In the genomic region with DNA sequence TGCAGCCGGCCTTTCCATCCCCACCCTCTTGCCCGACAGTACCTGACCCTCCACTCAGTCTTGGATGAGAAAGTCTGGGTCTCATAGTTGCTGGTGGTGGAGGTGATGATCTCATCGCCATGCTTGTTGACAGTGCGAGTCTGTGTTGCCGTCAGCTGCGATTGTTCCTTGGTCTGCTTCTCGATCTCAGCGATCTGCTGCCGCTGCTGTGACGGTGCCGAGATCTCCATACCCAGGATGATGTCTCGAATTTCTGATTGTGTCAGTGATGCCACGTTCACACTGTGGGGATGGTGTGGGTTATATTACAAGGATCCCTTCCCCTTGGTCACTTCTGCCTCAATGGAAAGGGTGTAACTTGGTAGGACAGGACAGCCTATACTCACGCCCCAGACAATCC, we compare ENCODE assay signal across 28 cellular contexts.
"Had no signal": no experiment of that assay in that cellular context is flagged by ENCODE, and none has a peak within 500 bp of the region (broad histone marks: within the 10 kb centered on the region; RNA-seq: fewer than 3 reads in every experiment).

No MANE protein-coding gene starts in this region.

- H3K36me3 ChIP-seq: ovary had no signal

- H3K4me1 Mint-ChIP-seq: WTC11 had no signal

- H3K9me3 ChIP-seq: left ventricle myocardium inferior, ovary, suprapubic skin, tibial artery had no signal

- H3K4me3 Mint-ChIP-seq: activated CD8-positive, alpha-beta memory T cell treated with anti-CD3 and anti-CD28 coated beads, Interleukin-2, amount 10 ng/mL, durations not matched to agents 7 days and 5 days; activated CD8-positive, alpha-beta T cell treated with anti-CD3 and anti-CD28 coated beads, Interleukin-2, amount 10 ng/mL, durations not matched to agents 7 days and 5 days; activated naive CD4-positive, alpha-beta T cell treated with anti-CD3 and anti-CD28 coated beads for 36 hours; activated T-helper 1 cell treated with anti-CD3 and anti-CD28 coated beads, Interleukin-12 subunit alpha, Interleukin-12 subunit beta, Interleukin-2, Interleukin-4 antibody, amounts not matched to agents 30 ng/mL and 10 ng/mL and 1 ng/mL, durations not matched to agents 14 hours and 24 hours and 36 hours; effector memory CD8-positive, alpha-beta T cell; natural killer cell; WTC11 had no signal

- H3K27me3 ChIP-seq: ovary, suprapubic skin, tibial artery had no signal

- DNase-seq: activated CD4-positive, alpha-beta T cell treated with anti-CD3 and anti-CD28 coated beads for 1 hour; activated CD4-positive, alpha-beta T cell treated with anti-CD3 and anti-CD28 coated beads, Interleukin-2, amount 50 U/mL, for 1 hour; activated CD8-positive, alpha-beta memory T cell treated with anti-CD3 and anti-CD28 coated beads, Interleukin-2, amount 10 ng/mL, durations not matched to agents 7 days and 5 days; activated CD8-positive, alpha-beta T cell treated with anti-CD3 and anti-CD28 coated beads, Interleukin-2, amount 10 ng/mL, durations not matched to agents 7 days and 5 days; activated effector memory CD4-positive, alpha-beta T cell treated with anti-CD3 and anti-CD28 coated beads, Interleukin-2, amount 50 U/mL, for 16 hours; activated naive CD4-positive, alpha-beta T cell treated with anti-CD3 and anti-CD28 coated beads for 36 hours; amygdala; caudate nucleus; cortex of kidney; effector memory CD8-positive, alpha-beta T cell; foreskin fibroblast; left ventricle myocardium inferior; mesendoderm; natural killer cell; ovary; retina; stimulated activated CD4-positive, alpha-beta T cell treated with anti-CD3 and anti-CD28 coated beads, Interleukin-15, amount 100 ng/mL, for 24 hours; stimulated activated CD4-positive, alpha-beta T cell treated with anti-CD3 and anti-CD28 coated beads, Interleukin-2, amount 100 ng/mL, for 24 hours; stimulated activated naive CD4-positive, alpha-beta T cell; T-helper 2 cell; tibial artery had no signal

- H3K9me3 Mint-ChIP-seq: activated naive CD4-positive, alpha-beta T cell treated with anti-CD3 and anti-CD28 coated beads for 36 hours; activated T-helper 1 cell treated with anti-CD3 and anti-CD28 coated beads, Interleukin-12 subunit alpha, Interleukin-12 subunit beta, Interleukin-2, Interleukin-4 antibody, amounts not matched to agents 30 ng/mL and 10 ng/mL and 1 ng/mL, durations not matched to agents 14 hours and 24 hours and 36 hours; effector memory CD8-positive, alpha-beta T cell; natural killer cell had no signal

- H3K27me3 Mint-ChIP-seq: activated CD8-positive, alpha-beta memory T cell treated with anti-CD3 and anti-CD28 coated beads, Interleukin-2, amount 10 ng/mL, durations not matched to agents 7 days and 5 days; effector memory CD8-positive, alpha-beta T cell; progenitor cell of endocrine pancreas had no signal

- ATAC-seq: activated CD8-positive, alpha-beta memory T cell treated with anti-CD3 and anti-CD28 coated beads, Interleukin-2, amount 10 ng/mL, durations not matched to agents 7 days and 5 days; activated CD8-positive, alpha-beta T cell treated with anti-CD3 and anti-CD28 coated beads, Interleukin-2, amount 10 ng/mL, durations not matched to agents 7 days and 5 days; effector memory CD8-positive, alpha-beta T cell; esophagus mucosa; natural killer cell; WTC11 had no signal

- H3K27ac Mint-ChIP-seq: activated CD8-positive, alpha-beta memory T cell treated with anti-CD3 and anti-CD28 coated beads, Interleukin-2, amount 10 ng/mL, durations not matched to agents 7 days and 5 days; activated CD8-positive, alpha-beta T cell treated with anti-CD3 and anti-CD28 coated beads, Interleukin-2, amount 10 ng/mL, durations not matched to agents 7 days and 5 days; activated naive CD4-positive, alpha-beta T cell treated with anti-CD3 and anti-CD28 coated beads for 36 hours; activated T-helper 1 cell treated with anti-CD3 and anti-CD28 coated beads, Interleukin-12 subunit alpha, Interleukin-12 subunit beta, Interleukin-2, Interleukin-4 antibody, amounts not matched to agents 30 ng/mL and 10 ng/mL and 1 ng/mL, durations not matched to agents 14 hours and 24 hours and 36 hours; progenitor cell of endocrine pancreas; WTC11 had no signal

- H3K27ac ChIP-seq: left ventricle myocardium inferior, ovary, suprapubic skin, tibial artery had no signal

- H3K4me3 ChIP-seq: left ventricle myocardium inferior, lung, ovary, smooth muscle cell, suprapubic skin, tibial artery had no signal
